Comparison of ENCODE assay signal across 5 cellular contexts in the genomic region with DNA sequence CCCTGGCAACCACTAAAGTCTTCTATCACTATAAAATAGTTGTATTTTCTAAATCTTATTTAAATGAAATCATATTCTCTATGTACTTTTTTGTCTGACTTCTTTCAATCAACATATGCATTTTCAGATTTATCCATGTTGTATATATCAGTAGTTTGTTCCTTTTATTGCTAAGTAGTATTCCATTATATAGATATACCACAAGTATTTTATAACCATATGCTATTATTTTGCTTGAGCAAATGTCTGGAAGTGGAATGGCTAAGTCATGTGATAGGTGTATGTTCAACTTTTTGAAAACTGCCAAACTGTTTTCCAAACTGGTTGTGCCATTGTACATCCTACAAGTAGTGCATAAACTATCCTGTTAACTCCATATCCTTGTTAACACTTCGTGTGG.
"Had no signal": no experiment of that assay in that cellular context is flagged by ENCODE, and none has a peak within 500 bp of the region (broad histone marks: within the 10 kb centered on the region; RNA-seq: fewer than 3 reads in every experiment).

No MANE protein-coding gene starts in this region.

- H3K4me3 ChIP-seq: GM12878 had no signal

- DNase-seq: GDM1, GF-D8 had no signal

- FAIRE-seq: GM12878, GM12891, GM12892 had no signal
